ENCODE assay signal across 9 cellular contexts in genomic region chr12:6216581-6216980, GRCh38. TPM values are rescaled to one million over a fixed set of nuclear protein-coding genes. Genes with fewer than 3 reads are reported as not detected.
DNase-seq lines count a peak whose midpoint lies in the region; TF ChIP-seq lines count a peak whose summit lies in the region.
"Had no signal": no experiment of that assay in that cellular context is flagged by ENCODE, and none has a peak within 500 bp of the region (broad histone marks: within the 10 kb centered on the region; RNA-seq: fewer than 3 reads in every experiment).

No MANE protein-coding gene starts in this region.

- peaks cover 37% of the 10 kb centered on the region for H3K4me1 ChIP-seq in colonic mucosa
- peaks cover 91% of the 10 kb centered on the region for H3K4me1 ChIP-seq in muscle layer of colon (ENCODE audit: insufficient read depth, low read length)
- H3K4me1 ChIP-seq in tibial nerve, result peaks cover 0 to 100% (median 70%) of the 10 kb centered on the region in 4 donors

- H3K4me3 Mint-ChIP-seq in T-helper 1 cell treated with Interleukin-12 subunit alpha and Interleukin-12 subunit beta and Interleukin-4 antibody, amounts not matched to agents 30 μg/mL and 1 μg/mL, for 36 hours, result no peak overlapping the region

- 44 to 57% methylated on average over 7 of the region's 7 CpGs for WGBS in tibial nerve, 2 donors

- H3K27me3 ChIP-seq in colonic mucosa (no peaks in the 10 kb centered on the region), muscle layer of colon (ENCODE audit: control insufficient read depth in 1 of 2, insufficient read depth in 2 of 2, low read length in 2 of 2) (no peaks in the 10 kb centered on the region), tibial nerve (no peaks in the 10 kb centered on the region)

- H3K9me3 ChIP-seq in colonic mucosa, result no peaks in the 10 kb centered on the region
- no peaks in the 10 kb centered on the region for H3K9me3 ChIP-seq in muscle layer of colon (ENCODE audit: low read length)
- no peaks in the 10 kb centered on the region for H3K9me3 ChIP-seq in tibial nerve

- peak overlapping the region in 1 of 2 donors; percentile 93 for H3K9ac ChIP-seq in colonic mucosa (ENCODE audit: low read depth in 2 of 2, low read length in 2 of 2)
- peak overlapping the region; percentile 52 for H3K9ac ChIP-seq in muscle layer of colon (ENCODE audit: low read length)

- no peak for TF ChIP-seq CTCF in colonic mucosa (IDR thresholded peaks at IDR 0.05)
- TF ChIP-seq CTCF in tibial nerve (IDR thresholded peaks at IDR 0.05), result no peak

- H3K36me3 ChIP-seq in colonic mucosa (no peaks in the 10 kb centered on the region), muscle layer of colon (ENCODE audit: insufficient read depth, low read length) (peaks cover 20% of the 10 kb centered on the region), tibial nerve (peaks cover 0 to 19% (median 0%) of the 10 kb centered on the region in 3 donors)

- no peaks in the 10 kb centered on the region for H3K36me3 Mint-ChIP-seq in T-helper 1 cell treated with Interleukin-12 subunit alpha and Interleukin-12 subunit beta and Interleukin-4 antibody, amounts not matched to agents 30 μg/mL and 1 μg/mL, for 36 hours (ENCODE audit: low read depth)

- H3K4me3 ChIP-seq in colonic mucosa (no peak overlapping the region), muscle layer of colon (ENCODE audit: low read depth in 1 of 2, low read length in 2 of 2) (peak overlapping the region in 1 of 2 donors; percentile 12), tibial nerve (no peak overlapping the region)

- TF ChIP-seq EP300 in tibial nerve (IDR thresholded peaks at IDR 0.05), result no peak

- H3K9me3 Mint-ChIP-seq in T-helper 1 cell treated with Interleukin-12 subunit alpha and Interleukin-12 subunit beta and Interleukin-4 antibody, amounts not matched to agents 30 μg/mL and 1 μg/mL, for 36 hours, result no peaks in the 10 kb centered on the region

- H3K4me1 Mint-ChIP-seq in T-helper 1 cell treated with Interleukin-12 subunit alpha and Interleukin-12 subunit beta and Interleukin-4 antibody, amounts not matched to agents 30 μg/mL and 1 μg/mL, for 36 hours (ENCODE audit: low read depth), result peaks cover 44% of the 10 kb centered on the region

- H3K27ac Mint-ChIP-seq in T-helper 1 cell treated with Interleukin-12 subunit alpha and Interleukin-12 subunit beta and Interleukin-4 antibody, amounts not matched to agents 30 μg/mL and 1 μg/mL, for 36 hours, result peak overlapping the region; percentile 77

- DNase-seq in T-helper 1 cell (no peak), colonic mucosa (no peak), tibial nerve (ENCODE audit: low spot score in 2 of 2) (no peak), hippocampal formation (lab: John Stamatoyannopoulos, UW) (no peak), AML-193 (lab: John Stamatoyannopoulos, UW) (no peak)
- DNase-seq in activated CD8-positive, alpha-beta memory T cell treated with anti-CD3 and anti-CD28 coated beads, Interleukin-2, amount 50 U/mL, for 4 hours, result no peak
- DNase-seq: NCI-H2227 treated with DMSO at 0.1 percent for 48 hours had no signal

- H3K27ac ChIP-seq in colonic mucosa (peak overlapping the region; percentile 58), muscle layer of colon (ENCODE audit: low read depth, low read length) (peak overlapping the region; percentile 69), tibial nerve (peak overlapping the region; percentile 79 to 99 (median 89))

- no peaks in the 10 kb centered on the region for H3K27me3 Mint-ChIP-seq in T-helper 1 cell treated with Interleukin-12 subunit alpha and Interleukin-12 subunit beta and Interleukin-4 antibody, amounts not matched to agents 30 μg/mL and 1 μg/mL, for 36 hours (ENCODE audit: low read depth)

- TF ChIP-seq POLR2A in tibial nerve (IDR thresholded peaks at IDR 0.05), result no peak

- intact Hi-C loops in colonic mucosa (cut with DNase I), result no loop called here

RNA-seq across cellular contexts. Expression of gene CD9, which starts 16.4 kb away (rescaled TPM):
- total RNA-seq in colonic mucosa (100 to 1,000 TPM; 589 to 665 TPM), tibial nerve (100 to 1,000 TPM; 297 to 500 (median 391) TPM)
